In the genomic region with DNA sequence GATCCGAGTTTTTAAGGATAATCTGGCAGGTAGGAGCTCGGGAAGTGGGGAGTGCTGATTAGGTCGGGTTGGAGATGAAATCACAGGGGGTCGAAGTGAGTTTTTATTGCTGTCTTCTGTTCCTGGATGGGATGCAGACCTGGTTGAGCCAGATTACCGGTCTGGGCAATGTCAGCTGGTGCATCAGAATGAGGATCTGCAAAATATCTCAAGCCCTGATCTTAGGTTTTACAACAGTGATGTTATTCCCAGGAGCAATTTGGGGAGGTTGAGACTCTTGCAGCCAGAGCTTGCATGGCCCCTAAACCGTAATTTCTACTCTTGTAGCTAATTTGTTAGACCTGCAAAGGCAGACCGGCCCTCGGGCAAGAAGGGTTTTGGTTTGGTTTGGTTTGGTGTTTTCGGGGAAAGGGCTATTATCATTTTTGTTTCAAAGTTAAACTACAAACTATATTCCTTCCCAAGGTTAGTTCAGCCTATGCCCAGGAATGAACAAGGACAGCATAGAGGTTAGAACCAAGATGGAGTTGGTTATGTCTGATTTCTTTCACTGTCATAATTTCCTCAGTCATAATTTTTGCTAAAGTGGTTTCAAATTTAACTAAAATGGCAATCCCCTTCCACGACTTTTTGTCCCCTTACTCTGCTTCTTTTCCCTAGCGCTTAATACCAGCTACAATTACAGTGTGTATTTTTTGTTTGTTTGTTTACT, we compare ENCODE assay signal across 1 cellular context.
TF ChIP-seq lines count a peak whose summit lies in the region.

No MANE protein-coding gene starts in this region.

TF ChIP-seq in GM23338, 12 proteins besides CTCF, POLR2A, EP300 and RAD21 (continued from another document):
- TF ChIP-seq, protein P1, sequence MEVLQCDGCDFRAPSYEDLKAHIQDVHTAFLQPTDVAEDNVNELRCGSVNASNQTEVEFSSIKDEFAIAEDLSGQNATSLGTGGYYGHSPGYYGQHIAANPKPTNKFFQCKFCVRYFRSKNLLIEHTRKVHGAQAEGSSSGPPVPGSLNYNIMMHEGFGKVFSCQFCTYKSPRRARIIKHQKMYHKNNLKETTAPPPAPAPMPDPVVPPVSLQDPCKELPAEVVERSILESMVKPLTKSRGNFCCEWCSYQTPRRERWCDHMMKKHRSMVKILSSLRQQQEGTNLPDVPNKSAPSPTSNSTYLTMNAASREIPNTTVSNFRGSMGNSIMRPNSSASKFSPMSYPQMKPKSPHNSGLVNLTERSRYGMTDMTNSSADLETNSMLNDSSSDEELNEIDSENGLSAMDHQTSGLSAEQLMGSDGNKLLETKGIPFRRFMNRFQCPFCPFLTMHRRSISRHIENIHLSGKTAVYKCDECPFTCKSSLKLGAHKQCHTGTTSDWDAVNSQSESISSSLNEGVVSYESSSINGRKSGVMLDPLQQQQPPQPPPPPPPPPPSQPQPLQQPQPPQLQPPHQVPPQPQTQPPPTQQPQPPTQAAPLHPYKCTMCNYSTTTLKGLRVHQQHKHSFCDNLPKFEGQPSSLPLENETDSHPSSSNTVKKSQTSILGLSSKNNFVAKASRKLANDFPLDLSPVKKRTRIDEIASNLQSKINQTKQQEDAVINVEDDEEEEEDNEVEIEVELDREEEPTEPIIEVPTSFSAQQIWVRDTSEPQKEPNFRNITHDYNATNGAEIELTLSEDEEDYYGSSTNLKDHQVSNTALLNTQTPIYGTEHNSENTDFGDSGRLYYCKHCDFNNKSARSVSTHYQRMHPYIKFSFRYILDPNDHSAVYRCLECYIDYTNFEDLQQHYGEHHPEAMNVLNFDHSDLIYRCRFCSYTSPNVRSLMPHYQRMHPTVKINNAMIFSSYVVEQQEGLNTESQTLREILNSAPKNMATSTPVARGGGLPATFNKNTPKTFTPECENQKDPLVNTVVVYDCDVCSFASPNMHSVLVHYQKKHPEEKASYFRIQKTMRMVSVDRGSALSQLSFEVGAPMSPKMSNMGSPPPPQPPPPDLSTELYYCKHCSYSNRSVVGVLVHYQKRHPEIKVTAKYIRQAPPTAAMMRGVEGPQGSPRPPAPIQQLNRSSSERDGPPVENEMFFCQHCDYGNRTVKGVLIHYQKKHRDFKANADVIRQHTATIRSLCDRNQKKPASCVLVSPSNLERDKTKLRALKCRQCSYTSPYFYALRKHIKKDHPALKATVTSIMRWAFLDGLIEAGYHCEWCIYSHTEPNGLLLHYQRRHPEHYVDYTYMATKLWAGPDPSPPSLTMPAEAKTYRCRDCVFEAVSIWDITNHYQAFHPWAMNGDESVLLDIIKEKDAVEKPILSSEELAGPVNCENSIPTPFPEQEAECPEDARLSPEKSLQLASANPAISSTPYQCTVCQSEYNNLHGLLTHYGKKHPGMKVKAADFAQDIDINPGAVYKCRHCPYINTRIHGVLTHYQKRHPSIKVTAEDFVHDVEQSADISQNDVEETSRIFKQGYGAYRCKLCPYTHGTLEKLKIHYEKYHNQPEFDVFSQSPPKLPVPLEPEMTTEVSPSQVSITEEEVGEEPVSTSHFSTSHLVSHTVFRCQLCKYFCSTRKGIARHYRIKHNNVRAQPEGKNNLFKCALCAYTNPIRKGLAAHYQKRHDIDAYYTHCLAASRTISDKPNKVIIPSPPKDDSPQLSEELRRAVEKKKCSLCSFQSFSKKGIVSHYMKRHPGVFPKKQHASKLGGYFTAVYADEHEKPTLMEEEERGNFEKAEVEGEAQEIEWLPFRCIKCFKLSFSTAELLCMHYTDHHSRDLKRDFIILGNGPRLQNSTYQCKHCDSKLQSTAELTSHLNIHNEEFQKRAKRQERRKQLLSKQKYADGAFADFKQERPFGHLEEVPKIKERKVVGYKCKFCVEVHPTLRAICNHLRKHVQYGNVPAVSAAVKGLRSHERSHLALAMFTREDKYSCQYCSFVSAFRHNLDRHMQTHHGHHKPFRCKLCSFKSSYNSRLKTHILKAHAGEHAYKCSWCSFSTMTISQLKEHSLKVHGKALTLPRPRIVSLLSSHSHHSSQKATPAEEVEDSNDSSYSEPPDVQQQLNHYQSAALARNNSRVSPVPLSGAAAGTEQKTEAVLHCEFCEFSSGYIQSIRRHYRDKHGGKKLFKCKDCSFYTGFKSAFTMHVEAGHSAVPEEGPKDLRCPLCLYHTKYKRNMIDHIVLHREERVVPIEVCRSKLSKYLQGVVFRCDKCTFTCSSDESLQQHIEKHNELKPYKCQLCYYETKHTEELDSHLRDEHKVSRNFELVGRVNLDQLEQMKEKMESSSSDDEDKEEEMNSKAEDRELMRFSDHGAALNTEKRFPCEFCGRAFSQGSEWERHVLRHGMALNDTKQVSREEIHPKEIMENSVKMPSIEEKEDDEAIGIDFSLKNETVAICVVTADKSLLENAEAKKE (CRISPR knock-in tag; IDR thresholded peaks at IDR 0.05): no peak
- TF ChIP-seq JUNB (IDR thresholded peaks at IDR 0.05; ENCODE audit: unreplicated experiment) (no peak), ZNF114 (CRISPR knock-in tag; IDR thresholded peaks at IDR 0.05) (no peak), POLR2AphosphoS5 (IDR thresholded peaks at IDR 0.05; ENCODE audit: low read depth) (no peak)
- TF ChIP-seq, protein P2, sequence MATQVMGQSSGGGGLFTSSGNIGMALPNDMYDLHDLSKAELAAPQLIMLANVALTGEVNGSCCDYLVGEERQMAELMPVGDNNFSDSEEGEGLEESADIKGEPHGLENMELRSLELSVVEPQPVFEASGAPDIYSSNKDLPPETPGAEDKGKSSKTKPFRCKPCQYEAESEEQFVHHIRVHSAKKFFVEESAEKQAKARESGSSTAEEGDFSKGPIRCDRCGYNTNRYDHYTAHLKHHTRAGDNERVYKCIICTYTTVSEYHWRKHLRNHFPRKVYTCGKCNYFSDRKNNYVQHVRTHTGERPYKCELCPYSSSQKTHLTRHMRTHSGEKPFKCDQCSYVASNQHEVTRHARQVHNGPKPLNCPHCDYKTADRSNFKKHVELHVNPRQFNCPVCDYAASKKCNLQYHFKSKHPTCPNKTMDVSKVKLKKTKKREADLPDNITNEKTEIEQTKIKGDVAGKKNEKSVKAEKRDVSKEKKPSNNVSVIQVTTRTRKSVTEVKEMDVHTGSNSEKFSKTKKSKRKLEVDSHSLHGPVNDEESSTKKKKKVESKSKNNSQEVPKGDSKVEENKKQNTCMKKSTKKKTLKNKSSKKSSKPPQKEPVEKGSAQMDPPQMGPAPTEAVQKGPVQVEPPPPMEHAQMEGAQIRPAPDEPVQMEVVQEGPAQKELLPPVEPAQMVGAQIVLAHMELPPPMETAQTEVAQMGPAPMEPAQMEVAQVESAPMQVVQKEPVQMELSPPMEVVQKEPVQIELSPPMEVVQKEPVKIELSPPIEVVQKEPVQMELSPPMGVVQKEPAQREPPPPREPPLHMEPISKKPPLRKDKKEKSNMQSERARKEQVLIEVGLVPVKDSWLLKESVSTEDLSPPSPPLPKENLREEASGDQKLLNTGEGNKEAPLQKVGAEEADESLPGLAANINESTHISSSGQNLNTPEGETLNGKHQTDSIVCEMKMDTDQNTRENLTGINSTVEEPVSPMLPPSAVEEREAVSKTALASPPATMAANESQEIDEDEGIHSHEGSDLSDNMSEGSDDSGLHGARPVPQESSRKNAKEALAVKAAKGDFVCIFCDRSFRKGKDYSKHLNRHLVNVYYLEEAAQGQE (IDR thresholded peaks at IDR 0.05; ENCODE audit: unreplicated experiment): no peak
